ENCODE assay signal across 1 cellular context in the genomic region with DNA sequence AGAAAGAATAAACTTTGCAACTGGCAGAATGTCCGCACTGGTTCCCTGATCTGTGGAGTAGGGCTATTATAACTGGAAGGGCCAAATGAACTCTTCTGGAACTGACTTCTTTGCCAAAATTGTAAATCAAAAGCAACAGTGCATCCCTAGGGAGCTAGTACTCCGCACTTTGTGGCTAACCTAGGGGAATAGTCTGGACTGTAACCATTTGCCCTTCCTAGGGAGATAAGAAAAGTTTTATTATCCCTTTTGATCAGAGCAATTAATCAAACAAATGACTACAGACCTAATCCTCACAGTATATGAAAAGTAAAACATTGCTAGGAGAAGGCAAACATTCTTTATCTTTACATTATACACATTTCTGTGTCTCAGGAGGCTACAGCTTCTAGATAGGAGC.
TF ChIP-seq lines count a peak whose summit lies in the region.

No MANE protein-coding gene starts in this region.

TF ChIP-seq in HEK293, 187 proteins besides CTCF, POLR2A, EP300 and RAD21 (continued from another document and continues in another):
- no peak for TF ChIP-seq ZNF398 (tag by site-specific recombination; IDR thresholded peaks at IDR 0.05)
- no peak for TF ChIP-seq ZNF362 (tag by site-specific recombination; IDR thresholded peaks at IDR 0.05)
- peak; percentile 33; the same call in 1 of the 2 replicates for TF ChIP-seq ZBTB17 (tag by site-specific recombination; IDR thresholded peaks at IDR 0.05)
- TF ChIP-seq PRDM6 (tag by site-specific recombination; IDR thresholded peaks at IDR 0.05), result peak; percentile 88
- no peak for TF ChIP-seq ZNF76 (tag by site-specific recombination; IDR thresholded peaks at IDR 0.05; ENCODE audit: borderline replicate concordance, low read depth)
- no peak for TF ChIP-seq ZNF138 (tag by site-specific recombination; IDR thresholded peaks at IDR 0.05; ENCODE audit: borderline replicate concordance)
- no peak for TF ChIP-seq ZFP41 (tag by site-specific recombination; IDR thresholded peaks at IDR 0.05; ENCODE audit: borderline replicate concordance)
- 0 out of 2 replicates have a peak, but pooled peaks have one; percentile 40 for TF ChIP-seq ZSCAN30 (tag by site-specific recombination; IDR thresholded peaks at IDR 0.05)
- TF ChIP-seq ZNF48 (tag by site-specific recombination; IDR thresholded peaks at IDR 0.05), result no peak
- peak; percentile 81 for TF ChIP-seq OSR2 (tag by site-specific recombination; IDR thresholded peaks at IDR 0.05)
- TF ChIP-seq KLF9 (tag by site-specific recombination; IDR thresholded peaks at IDR 0.05; ENCODE audit: low read depth), result no peak
- no peak for TF ChIP-seq ZNF701 (tag by site-specific recombination; IDR thresholded peaks at IDR 0.05)
- TF ChIP-seq ZNF114 (tag by site-specific recombination; IDR thresholded peaks at IDR 0.05), result no peak
- TF ChIP-seq ZNF146 (tag by site-specific recombination; IDR thresholded peaks at IDR 0.05), result no peak
- TF ChIP-seq SCRT2 (tag by site-specific recombination; IDR thresholded peaks at IDR 0.05), result peak; percentile 83
- no peak for TF ChIP-seq GFI1B (tag by site-specific recombination; IDR thresholded peaks at IDR 0.05)
- TF ChIP-seq MYNN (tag by site-specific recombination; IDR thresholded peaks at IDR 0.05; ENCODE audit: borderline replicate concordance), result no peak
- TF ChIP-seq ZBTB21 (tag by site-specific recombination; IDR thresholded peaks at IDR 0.05), result no peak
- no peak for TF ChIP-seq REST (tag by site-specific recombination; IDR thresholded peaks at IDR 0.05)
- no peak for TF ChIP-seq ZNF529 (tag by site-specific recombination; IDR thresholded peaks at IDR 0.05; ENCODE audit: insufficient replicate concordance)
- TF ChIP-seq ZNF530 (tag by site-specific recombination; IDR thresholded peaks at IDR 0.05; ENCODE audit: low read depth), result no peak
- no peak for TF ChIP-seq ZNF561 (tag by site-specific recombination; IDR thresholded peaks at IDR 0.05; ENCODE audit: borderline replicate concordance)
- TF ChIP-seq ZNF175 (tag by site-specific recombination; IDR thresholded peaks at IDR 0.05), result no peak
- no peak for TF ChIP-seq MZF1 (tag by site-specific recombination; IDR thresholded peaks at IDR 0.05; ENCODE audit: borderline replicate concordance)
- peak; percentile 40; the same call in 1 of the 2 replicates for TF ChIP-seq ZSCAN4 (tag by site-specific recombination; IDR thresholded peaks at IDR 0.05)
- peak; percentile 92 for TF ChIP-seq ZNF843 (tag by site-specific recombination; IDR thresholded peaks at IDR 0.05)
- TF ChIP-seq ZNF518A (tag by site-specific recombination; conservative IDR thresholded peaks at IDR 0.05; ENCODE audit: low read depth), result no peak
- no peak for TF ChIP-seq ZNF404 (tag by site-specific recombination; IDR thresholded peaks at IDR 0.05)
- TF ChIP-seq HOXD13 (CRISPR knock-in tag; IDR thresholded peaks at IDR 0.05; ENCODE audit: borderline replicate concordance), result no peak
- TF ChIP-seq ZNF311 (tag by site-specific recombination; IDR thresholded peaks at IDR 0.05; ENCODE audit: borderline replicate concordance), result no peak
- TF ChIP-seq ZNF621 (tag by site-specific recombination; IDR thresholded peaks at IDR 0.05), result no peak
- TF ChIP-seq ZNF394 (tag by site-specific recombination; IDR thresholded peaks at IDR 0.05; ENCODE audit: borderline replicate concordance), result no peak
- no peak for TF ChIP-seq GLI4 (tag by site-specific recombination; IDR thresholded peaks at IDR 0.05)
- TF ChIP-seq ZNF433 (tag by site-specific recombination; IDR thresholded peaks at IDR 0.05; ENCODE audit: low read depth), result no peak
- no peak for TF ChIP-seq KLF1 (tag by site-specific recombination; IDR thresholded peaks at IDR 0.05)
- no peak for TF ChIP-seq ZNF626 (tag by site-specific recombination; IDR thresholded peaks at IDR 0.05)
- peak; percentile 84 for TF ChIP-seq GLI2 (tag by site-specific recombination; IDR thresholded peaks at IDR 0.05; ENCODE audit: borderline replicate concordance, low read depth)
- no peak for TF ChIP-seq YY2 (tag by site-specific recombination; IDR thresholded peaks at IDR 0.05)
- TF ChIP-seq ATF2 (tag by site-specific recombination; IDR thresholded peaks at IDR 0.05; ENCODE audit: low read depth), result no peak
- TF ChIP-seq ZNF140 (tag by site-specific recombination; IDR thresholded peaks at IDR 0.05), result no peak
- TF ChIP-seq, protein P1, sequence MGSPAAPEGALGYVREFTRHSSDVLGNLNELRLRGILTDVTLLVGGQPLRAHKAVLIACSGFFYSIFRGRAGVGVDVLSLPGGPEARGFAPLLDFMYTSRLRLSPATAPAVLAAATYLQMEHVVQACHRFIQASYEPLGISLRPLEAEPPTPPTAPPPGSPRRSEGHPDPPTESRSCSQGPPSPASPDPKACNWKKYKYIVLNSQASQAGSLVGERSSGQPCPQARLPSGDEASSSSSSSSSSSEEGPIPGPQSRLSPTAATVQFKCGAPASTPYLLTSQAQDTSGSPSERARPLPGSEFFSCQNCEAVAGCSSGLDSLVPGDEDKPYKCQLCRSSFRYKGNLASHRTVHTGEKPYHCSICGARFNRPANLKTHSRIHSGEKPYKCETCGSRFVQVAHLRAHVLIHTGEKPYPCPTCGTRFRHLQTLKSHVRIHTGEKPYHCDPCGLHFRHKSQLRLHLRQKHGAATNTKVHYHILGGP (tag by site-specific recombination; IDR thresholded peaks at IDR 0.05), result 0 out of 2 replicates have a peak, but pooled peaks have one; percentile 34
- no peak for TF ChIP-seq ZNF223 (tag by site-specific recombination; IDR thresholded peaks at IDR 0.05)
- 0 out of 2 replicates have a peak, but pooled peaks have one; percentile 17 for TF ChIP-seq ZNF366 (tag by site-specific recombination; conservative IDR thresholded peaks at IDR 0.05)
- no peak for TF ChIP-seq ZFP69B (tag by site-specific recombination; IDR thresholded peaks at IDR 0.05)
- TF ChIP-seq ZNF341 (tag by site-specific recombination; IDR thresholded peaks at IDR 0.05; ENCODE audit: low read depth), result peak; percentile 61
- 0 out of 2 replicates have a peak, but pooled peaks have one; percentile 28 for TF ChIP-seq GLIS1 (tag by site-specific recombination; IDR thresholded peaks at IDR 0.05)
- no peak for TF ChIP-seq ZNF571 (tag by site-specific recombination; IDR thresholded peaks at IDR 0.05)
- no peak for TF ChIP-seq ZNF785 (tag by site-specific recombination; IDR thresholded peaks at IDR 0.05)
